14 cellular contexts compared by ENCODE assay signal in the genomic region with DNA sequence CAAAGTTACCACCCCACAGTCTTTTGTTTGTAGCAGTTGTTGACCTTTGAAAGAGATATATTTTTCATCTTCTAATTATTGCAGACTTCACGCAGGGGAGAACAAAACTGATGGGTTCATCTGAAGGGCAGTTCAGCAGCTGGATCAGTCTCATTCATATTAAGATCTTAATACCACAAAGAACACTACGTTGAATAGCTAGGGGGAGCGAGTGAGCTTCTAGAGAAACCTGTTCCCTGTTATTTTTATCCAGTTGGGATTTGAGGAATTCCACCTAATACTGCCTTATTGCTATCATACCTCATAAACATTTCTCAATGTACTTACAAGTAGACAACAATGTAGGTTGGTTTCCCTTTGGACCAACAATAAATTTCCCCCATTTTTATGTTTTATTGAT.
DNase-seq lines count a peak whose midpoint lies in the region; FAIRE-seq and TF ChIP-seq lines count a peak whose summit lies in the region.
"Had no signal": no experiment of that assay in that cellular context is flagged by ENCODE, and none has a peak within 500 bp of the region (broad histone marks: within the 10 kb centered on the region; RNA-seq: fewer than 3 reads in every experiment).

No MANE protein-coding gene starts in this region.

- H3K4me3 Mint-ChIP-seq in mesothelial cell of epicardium: no peak overlapping the region
- H3K4me3 Mint-ChIP-seq: central memory CD8-positive, alpha-beta T cell had no signal

- H3K27ac Mint-ChIP-seq in mesothelial cell of epicardium: peak overlapping the region; percentile 19

- H3K36me3 ChIP-seq in bronchial epithelial cell (ENCODE audit: control insufficient read depth, insufficient read depth, low read length) (no peaks in the 10 kb centered on the region), transverse colon (no peaks in the 10 kb centered on the region)
- H3K36me3 ChIP-seq: right atrium auricular region, tibial artery had no signal

- in situ Hi-C loops in transverse colon (cut with MboI; ENCODE audit: low pct_ligation_motif_present in 1 of 4, low pct_unique_long_range_greater_than_20kb in 1 of 4, low sequenced_read_pairs in 3 of 4): no loop called here

- H3K27ac ChIP-seq in transverse colon: no peak overlapping the region
- H3K27ac ChIP-seq: right atrium auricular region, RWPE1, tibial artery had no signal

- peaks cover 3% of the 10 kb centered on the region for H3K36me3 Mint-ChIP-seq in mesothelial cell of epicardium

- TF ChIP-seq EP300 in transverse colon (IDR thresholded peaks at IDR 0.05; ENCODE audit: low read depth): no peak

- intact Hi-C loops in transverse colon (cut with DNase I; ENCODE audit: low total_unique reads): no loop called here

- TF ChIP-seq CTCF in D721Med (IDR thresholded peaks at IDR 0.05; ENCODE audit: insufficient read depth, missing control alignments): peak; percentile 40
- TF ChIP-seq CTCF in LNCaP clone FGC (IDR thresholded peaks at IDR 0.05; ENCODE audit: control insufficient read depth, extremely low read depth, insufficient read depth): 0 out of 2 replicates have a peak, but pooled peaks have one; percentile 13
- peak; percentile 4 for TF ChIP-seq CTCF in bronchial epithelial cell (IDR thresholded peaks at IDR 0.05; ENCODE audit: insufficient read depth, low read length, severe bottlenecking)
- no peak for TF ChIP-seq CTCF in mesothelial cell of epicardium (IDR thresholded peaks at IDR 0.05; ENCODE audit: unreplicated experiment)
- no peak for TF ChIP-seq CTCF in transverse colon (IDR thresholded peaks at IDR 0.05)

- peaks cover 0 to 4% of the 10 kb centered on the region in 2 donors for H3K9me3 ChIP-seq in transverse colon
- H3K9me3 ChIP-seq: Caco-2, right atrium auricular region, tibial artery had no signal

- no peaks in the 10 kb centered on the region for H3K4me1 ChIP-seq in transverse colon
- H3K4me1 ChIP-seq: Caco-2, right atrium auricular region, tibial artery had no signal

- WGBS in transverse colon (ENCODE audit: low coverage in 1 of 2), 2 donors: 34 to 38% methylated on average over 3 of the region's 3 CpGs

- H3K27me3 ChIP-seq in bronchial epithelial cell (ENCODE audit: control insufficient read depth, insufficient read depth, low read length) (no peaks in the 10 kb centered on the region), transverse colon (no peaks in the 10 kb centered on the region)
- H3K27me3 ChIP-seq: right atrium auricular region, tibial artery had no signal

- DNase-seq in D721Med (ENCODE audit: insufficient read length, low spot score): no peak
- no peak for DNase-seq in LNCaP clone FGC (ENCODE audit: low read depth)
- DNase-seq in bronchial epithelial cell (ENCODE audit: low read depth): peak; percentile 8
- no peak for DNase-seq in mesothelial cell of epicardium (ENCODE audit: low spot score in 2 of 2, unreplicated experiment in 2 of 2)
- DNase-seq in NCI-H1048 (lab: John Stamatoyannopoulos, UW): no peak
- no peak for DNase-seq in transverse colon
- no peak for DNase-seq in anterior cingulate cortex (lab: John Stamatoyannopoulos, UW)
- no peak for DNase-seq in NCI-H187 (lab: John Stamatoyannopoulos, UW)
- DNase-seq: NCI-H2081, tibial artery had no signal

- H3K4me1 Mint-ChIP-seq in mesothelial cell of epicardium: peaks cover 6% of the 10 kb centered on the region
- H3K4me1 Mint-ChIP-seq: central memory CD8-positive, alpha-beta T cell had no signal

- peaks cover 17% of the 10 kb centered on the region for H3K9me3 Mint-ChIP-seq in mesothelial cell of epicardium

- H3K27me3 Mint-ChIP-seq in mesothelial cell of epicardium (ENCODE audit: low read depth): no peaks in the 10 kb centered on the region
- H3K27me3 Mint-ChIP-seq: central memory CD8-positive, alpha-beta T cell had no signal

- H3K4me3 ChIP-seq in LNCaP clone FGC (ENCODE audit: low read depth, low read length): no peak overlapping the region
- H3K4me3 ChIP-seq in bronchial epithelial cell (ENCODE audit: low read depth, low read length): no peak overlapping the region
- no peak overlapping the region for H3K4me3 ChIP-seq in transverse colon
- H3K4me3 ChIP-seq: right atrium auricular region, tibial artery had no signal

- no peak for FAIRE-seq in D721Med (lab: Jason Lieb, UNC)
- FAIRE-seq in bronchial epithelial cell (lab: Jason Lieb, UNC): no peak

- no peak for TF ChIP-seq POLR2A in transverse colon (IDR thresholded peaks at IDR 0.05)

Comparison
In these comparisons a context has a peak if more than half of its experiments do, and no peak if none do; other contexts are left out.
1. CTCF ChIP-seq: peak in D721Med (single experiment), LNCaP clone FGC (single experiment) and bronchial epithelial cell (single experiment); none in mesothelial cell of epicardium (single experiment) and transverse colon (0 of 5).